ENCODE assay signal across 17 cellular contexts in genomic region chr1:192973988-192974387, GRCh38.
DNase-seq lines count a peak whose midpoint lies in the region; ATAC-seq and TF ChIP-seq lines count a peak whose summit lies in the region.
"Had no signal": no experiment of that assay in that cellular context is flagged by ENCODE, and none has a peak within 500 bp of the region (broad histone marks: within the 10 kb centered on the region; RNA-seq: fewer than 3 reads in every experiment).

No MANE protein-coding gene starts in this region.

- no peak overlapping the region for H2AFZ ChIP-seq in mammary epithelial cell (ENCODE audit: low read depth, low read length)
- H2AFZ ChIP-seq in PC-3 (ENCODE audit: low read length): no peak overlapping the region
- no peak overlapping the region for H2AFZ ChIP-seq in osteoblast (ENCODE audit: low read length)

- TF ChIP-seq POLR2A in breast epithelium (IDR thresholded peaks at IDR 0.05): no peak

- 71% methylated on average over 2 of the region's 2 CpGs for WGBS in mammary epithelial cell (ENCODE audit: low coverage, missing lambda C conversion rate)

- H3F3A ChIP-seq in PC-3 (ENCODE audit: low read length, unreplicated experiment): no peaks in the 10 kb centered on the region

- CTCF ChIA-PET in mammary epithelial cell (lab: Charles Lee; ENCODE audit: low non-redundant PET) (no interaction called here), RWPE1 (lab: Yijun Ruan, JAX) (interaction anchor here (0.6 to 0.7 kb wide), 2 partner anchors 37 to 58 kb away, joined by 3 read pairs; no protein-coding TSS in a partner anchor), PC-3 (lab: Charles Lee) (no interaction called here)

- no TSS peak for BruUV-seq in mammary epithelial cell (replicated peaks; lab: Mats Ljungman, UMichigan)
- no TSS peak for BruUV-seq in PC-3 (replicated peaks; lab: Mats Ljungman, UMichigan)

- TF ChIP-seq CTCF in mammary epithelial cell (conservative IDR thresholded peaks at IDR 0.05 in 1 of 2, IDR thresholded peaks at IDR 0.05 in 1 of 2; ENCODE audit: extremely low read depth in 1 of 2, insufficient read depth in 1 of 2, low read depth in 1 of 2, low read length in 2 of 2) (no peak), breast epithelium (IDR thresholded peaks at IDR 0.05) (no peak), RWPE1 (conservative IDR thresholded peaks at IDR 0.05; ENCODE audit: low read depth) (no peak), foreskin keratinocyte (conservative IDR thresholded peaks at IDR 0.05) (no peak), PC-3 (conservative IDR thresholded peaks at IDR 0.05; ENCODE audit: low read depth, low read length) (no peak), osteoblast (IDR thresholded peaks at IDR 0.05; ENCODE audit: extremely low read depth, low read depth, low read length) (no peak)

- intact Hi-C loops in mammary epithelial cell (cut with micrococcal nuclease): loop anchor here (2.0 kb wide), 1 partner anchor 167 kb away; no protein-coding TSS in a partner anchor
- intact Hi-C loops in breast epithelium (cut with DNase I; ENCODE audit: low total_unique reads): no loop called here
- intact Hi-C loops in PC-3 (cut with micrococcal nuclease): loop anchor here (2.0 kb wide), 1 partner anchor 69 kb away; no protein-coding TSS in a partner anchor

- H3K79me2 ChIP-seq in mammary epithelial cell (ENCODE audit: insufficient read depth, low read length) (no peaks in the 10 kb centered on the region), PC-3 (ENCODE audit: low read length) (no peaks in the 10 kb centered on the region), osteoblast (ENCODE audit: insufficient read depth, low read length) (no peaks in the 10 kb centered on the region)

- in situ Hi-C loops in mammary epithelial cell (cut with MboI; ENCODE audit: low sequenced_read_pairs in 2 of 2): no loop called here

- H3K9ac ChIP-seq in mammary epithelial cell (ENCODE audit: insufficient read depth, low read length): no peak overlapping the region
- no peak overlapping the region for H3K9ac ChIP-seq in PC-3 (ENCODE audit: low read length)

- H3K4me1 ChIP-seq in mammary epithelial cell (ENCODE audit: insufficient read depth, low read length) (peaks cover 7% of the 10 kb centered on the region), breast epithelium (no peaks in the 10 kb centered on the region), foreskin keratinocyte (peaks cover 12% of the 10 kb centered on the region), PC-3 (ENCODE audit: insufficient read depth, low read length) (peaks cover 5% of the 10 kb centered on the region; the same call in 1 of the 2 replicates), osteoblast (ENCODE audit: insufficient read depth, low read length) (peaks cover 18% of the 10 kb centered on the region)

- H3K36me3 ChIP-seq in mammary epithelial cell (ENCODE audit: insufficient read depth, low read length) (no peaks in the 10 kb centered on the region), breast epithelium (no peaks in the 10 kb centered on the region), PC-3 (ENCODE audit: low read depth, low read length) (no peaks in the 10 kb centered on the region), osteoblast (ENCODE audit: insufficient read depth, low read length) (no peaks in the 10 kb centered on the region)

- dilution Hi-C loops in mammary epithelial cell (cut with HindIII; ENCODE audit: low sequenced_read_pairs): no loop called here

- DNase-seq in mammary epithelial cell (peak; percentile 40), breast epithelium (ENCODE audit: low spot score in 2 of 2) (no peak), RWPE1 (ENCODE audit: low spot score) (peak; percentile 72), foreskin keratinocyte (peak in 1 of 2 donors; percentile 57), DMS 273 (lab: John Stamatoyannopoulos, UW; ENCODE audit: unreplicated experiment) (no peak), PC-3 (no peak), osteoblast (ENCODE audit: insufficient read length, low spot score, missing footprints) (no peak)
- DNase-seq: ACHN; C1 segment of cervical spinal cord; CD8-positive, alpha-beta memory T cell; DND-41; HFFc6; MM.1S; NCI-H1092; NCI-H2029; NCI-H2171 treated with DMSO at 0.1 percent for 48 hours; RPMI8226 had no signal

- peak; percentile 93 for ATAC-seq in foreskin keratinocyte
- ATAC-seq in PC-3: no peak

- H4K20me1 ChIP-seq in mammary epithelial cell (ENCODE audit: insufficient read depth, low read length) (no peaks in the 10 kb centered on the region), PC-3 (ENCODE audit: low read length) (no peaks in the 10 kb centered on the region), osteoblast (ENCODE audit: insufficient read depth, low read length) (no peaks in the 10 kb centered on the region)

- H3K27ac ChIP-seq in mammary epithelial cell (ENCODE audit: insufficient read depth, low read depth, low read length) (no peak overlapping the region), breast epithelium (no peak overlapping the region), RWPE1 (no peak overlapping the region), foreskin keratinocyte (no peak overlapping the region), PC-3 (ENCODE audit: low read length) (no peak overlapping the region), osteoblast (ENCODE audit: low read depth, low read length) (no peak overlapping the region)

- peak overlapping the region; percentile 6 for H3K4me2 ChIP-seq in mammary epithelial cell (ENCODE audit: insufficient read depth, low read depth, low read length)
- H3K4me2 ChIP-seq in PC-3 (ENCODE audit: low read length): no peak overlapping the region
- H3K4me2 ChIP-seq in osteoblast (ENCODE audit: insufficient read depth, low read length): no peak overlapping the region

- H3K9me2 ChIP-seq in PC-3 (replicated peaks; ENCODE audit: low read length): no peaks in the 10 kb centered on the region

- no peaks in the 10 kb centered on the region for H3K27me3 ChIP-seq in mammary epithelial cell (ENCODE audit: insufficient read depth, low read length)
- H3K27me3 ChIP-seq in breast epithelium: no peaks in the 10 kb centered on the region
- H3K27me3 ChIP-seq in foreskin keratinocyte: no peaks in the 10 kb centered on the region
- no peaks in the 10 kb centered on the region for H3K27me3 ChIP-seq in PC-3 (ENCODE audit: low read length)
- no peaks in the 10 kb centered on the region for H3K27me3 ChIP-seq in osteoblast (ENCODE audit: insufficient read depth, low read length)

- H3K9me3 ChIP-seq in mammary epithelial cell (replicated peaks; ENCODE audit: insufficient read depth, low read length) (no peaks in the 10 kb centered on the region), breast epithelium (no peaks in the 10 kb centered on the region), PC-3 (ENCODE audit: low read length) (no peaks in the 10 kb centered on the region), osteoblast (ENCODE audit: low read depth, low read length) (no peaks in the 10 kb centered on the region)

- H3K4me3 ChIP-seq in mammary epithelial cell (replicated peaks in 1 of 3; ENCODE audit: insufficient read depth in 1 of 3, low read depth in 2 of 3, low read length in 3 of 3): no peak overlapping the region
- no peak overlapping the region for H3K4me3 ChIP-seq in breast epithelium
- no peak overlapping the region for H3K4me3 ChIP-seq in PC-3 (ENCODE audit: low read length)
- no peak overlapping the region for H3K4me3 ChIP-seq in osteoblast (ENCODE audit: insufficient read depth, low read length)

- POLR2A ChIA-PET in RWPE1 (lab: Yijun Ruan, JAX; ENCODE audit: low non-redundant PET) (no interaction called here), PC-3 (lab: Charles Lee; ENCODE audit: unreplicated experiment) (no interaction called here)

Comparison
In these comparisons a context has a peak if more than half of its experiments do, and no peak if none do; other contexts are left out.
1. DNase-seq: peak in mammary epithelial cell (single experiment) and RWPE1 (single experiment); none in breast epithelium (0 of 2), DMS 273 (single experiment), PC-3 (single experiment) and osteoblast (single experiment).